30 cellular contexts compared by ENCODE assay signal in genomic region chr9:29233193-29233592, GRCh38. TPM values are rescaled to one million over a fixed set of nuclear protein-coding genes. Genes with fewer than 3 reads are reported as not detected.
"Had no signal": no experiment of that assay in that cellular context is flagged by ENCODE, and none has a peak within 500 bp of the region (broad histone marks: within the 10 kb centered on the region; RNA-seq: fewer than 3 reads in every experiment).

No MANE protein-coding gene starts in this region.

- H3K27ac Mint-ChIP-seq: stimulated activated effector memory CD8-positive, alpha-beta T cell treated with anti-CD3 and anti-CD28 coated beads, Interleukin-12 subunit alpha, Interleukin-12 subunit beta, amount 100 ng/mL, for 72 hours; stimulated activated memory B cell treated with anti-CD40 and anti-IgM and Interleukin-4, amounts not matched to agents 10 μg/mL and 1 μg/mL and 100 μg/mL, for 72 hours; stimulated activated naive B cell treated with anti-CD40 and anti-IgM and Interleukin-4, amounts not matched to agents 10 μg/mL and 1 μg/mL and 100 μg/mL, for 72 hours; stimulated activated naive CD8-positive, alpha-beta T cell treated with anti-CD3 and anti-CD28 coated beads, Interleukin-15, amount 100 ng/mL, for 72 hours; stimulated activated naive CD8-positive, alpha-beta T cell treated with anti-CD3 and anti-CD28 coated beads, Interleukin-15, Interleukin-2, amounts not matched to agents 100 ng/mL and 50 ng/mL, for 24 hours; type B pancreatic cell had no signal

- H3K27ac ChIP-seq: stomach, suprapubic skin, testis, thoracic aorta, thyroid gland, tibial artery, tibial nerve, transverse colon, upper lobe of left lung, upper lobe of right lung, uterus, vagina had no signal

- FAIRE-seq: urothelium cell line had no signal

- H3K36me3 Mint-ChIP-seq: stimulated activated effector memory CD8-positive, alpha-beta T cell treated with anti-CD3 and anti-CD28 coated beads, Interleukin-12 subunit alpha, Interleukin-12 subunit beta, amount 100 ng/mL, for 72 hours; stimulated activated memory B cell treated with anti-CD40 and anti-IgM and Interleukin-4, amounts not matched to agents 10 μg/mL and 1 μg/mL and 100 μg/mL, for 72 hours; stimulated activated naive B cell treated with anti-CD40 and anti-IgM and Interleukin-4, amounts not matched to agents 10 μg/mL and 1 μg/mL and 100 μg/mL, for 72 hours; type B pancreatic cell had no signal

- H3K27me3 Mint-ChIP-seq: stimulated activated memory B cell treated with anti-CD40 and anti-IgM and Interleukin-4, amounts not matched to agents 10 μg/mL and 1 μg/mL and 100 μg/mL, for 72 hours; stimulated activated naive B cell treated with anti-CD40 and anti-IgM and Interleukin-4, amounts not matched to agents 10 μg/mL and 1 μg/mL and 100 μg/mL, for 72 hours; stimulated activated naive CD8-positive, alpha-beta T cell treated with anti-CD3 and anti-CD28 coated beads, Interleukin-15, amount 100 ng/mL, for 72 hours; stimulated activated naive CD8-positive, alpha-beta T cell treated with anti-CD3 and anti-CD28 coated beads, Interleukin-15, Interleukin-2, amounts not matched to agents 100 ng/mL and 50 ng/mL, for 24 hours; type B pancreatic cell had no signal

- DNase-seq: stimulated activated CD4-positive, alpha-beta T cell treated with anti-CD3 and anti-CD28 coated beads, Interleukin-2, amount 100 ng/mL, for 48 hours; stimulated activated CD4-positive, alpha-beta T cell treated with anti-CD3 and anti-CD28 coated beads, Interleukin-4, amount 100 ng/mL, for 1 hour; stimulated activated CD4-positive, alpha-beta T cell treated with anti-CD3 and anti-CD28 coated beads, Interleukin-4, amount 100 ng/mL, for 24 hours; stimulated activated CD4-positive, alpha-beta T cell treated with anti-CD3 and anti-CD28 coated beads, Interleukin-4, amount 100 ng/mL, for 4 hours; stimulated activated CD8-positive, alpha-beta memory T cell treated with anti-CD3 and anti-CD28 coated beads, Interleukin-4, amount 100 ng/mL, for 48 hours; stimulated activated naive B cell treated with anti-CD40 and anti-IgM and Interleukin-4, amounts not matched to agents 10 μg/mL and 1 μg/mL and 100 μg/mL, for 72 hours; stimulated activated naive CD4-positive, alpha-beta T cell; stimulated activated naive CD4-positive, alpha-beta T cell treated with Interleukin-2 at 50 U/mL for 16 hours; stimulated activated naive CD8-positive, alpha-beta T cell treated with anti-CD3 and anti-CD28 coated beads, Interleukin-15, amount 100 ng/mL, for 72 hours; stimulated activated naive CD8-positive, alpha-beta T cell treated with anti-CD3 and anti-CD28 coated beads, Interleukin-15, Interleukin-2, amounts not matched to agents 100 U/mL and 50 U/mL, for 24 hours; stomach; substantia nigra; testis; thyroid gland; tibial artery; transverse colon; trophoblast cell; upper lobe of left lung; upper lobe of right lung; uterus had no signal

- H3K36me3 ChIP-seq: stomach, suprapubic skin, thoracic aorta, thyroid gland, tibial artery, tibial nerve, transverse colon, upper lobe of left lung, upper lobe of right lung, uterus, vagina had no signal

- H3K4me1 ChIP-seq: stomach, suprapubic skin, testis, thyroid gland, tibial artery, tibial nerve, transverse colon, upper lobe of left lung, upper lobe of right lung, uterus, vagina had no signal

- H3K27me3 ChIP-seq: stomach, suprapubic skin, testis, thyroid gland, tibial artery, tibial nerve, transverse colon, upper lobe of left lung, upper lobe of right lung, uterus, vagina had no signal

- H3K9me3 ChIP-seq: stomach, suprapubic skin, testis, thoracic aorta, thyroid gland, tibial artery, tibial nerve, transverse colon, upper lobe of left lung, upper lobe of right lung, uterus, vagina had no signal

- H3K4me3 ChIP-seq: stomach, suprapubic skin, testis, thoracic aorta, thyroid gland, tibial artery, tibial nerve, transverse colon, upper lobe of left lung, upper lobe of right lung, uterus, vagina had no signal

- ATAC-seq: stimulated activated effector memory CD8-positive, alpha-beta T cell treated with anti-CD3 and anti-CD28 coated beads, Interleukin-12 subunit alpha, Interleukin-12 subunit beta, amount 100 ng/mL, for 72 hours; stimulated activated memory B cell treated with anti-CD40 and anti-IgM and Interleukin-4, amounts not matched to agents 10 μg/mL and 1 μg/mL and 100 μg/mL, for 72 hours; stimulated activated naive B cell treated with anti-CD40 and anti-IgM and Interleukin-4, amounts not matched to agents 10 μg/mL and 1 μg/mL and 100 μg/mL, for 72 hours; stimulated activated naive CD8-positive, alpha-beta T cell treated with anti-CD3 and anti-CD28 coated beads, Interleukin-15, amount 100 ng/mL, for 72 hours; stimulated activated naive CD8-positive, alpha-beta T cell treated with anti-CD3 and anti-CD28 coated beads, Interleukin-15, Interleukin-2, amounts not matched to agents 100 U/mL and 50 U/mL, for 24 hours; upper lobe of right lung had no signal

- H3K4me3 Mint-ChIP-seq: stimulated activated effector memory CD8-positive, alpha-beta T cell treated with anti-CD3 and anti-CD28 coated beads, Interleukin-12 subunit alpha, Interleukin-12 subunit beta, amount 100 ng/mL, for 72 hours; stimulated activated memory B cell treated with anti-CD40 and anti-IgM and Interleukin-4, amounts not matched to agents 10 μg/mL and 1 μg/mL and 100 μg/mL, for 72 hours; stimulated activated naive B cell treated with anti-CD40 and anti-IgM and Interleukin-4, amounts not matched to agents 10 μg/mL and 1 μg/mL and 100 μg/mL, for 72 hours; stimulated activated naive CD8-positive, alpha-beta T cell treated with anti-CD3 and anti-CD28 coated beads, Interleukin-15, amount 100 ng/mL, for 72 hours; stimulated activated naive CD8-positive, alpha-beta T cell treated with anti-CD3 and anti-CD28 coated beads, Interleukin-15, Interleukin-2, amounts not matched to agents 100 ng/mL and 50 ng/mL, for 24 hours; type B pancreatic cell had no signal

- H3K9me3 Mint-ChIP-seq: type B pancreatic cell had no signal

- H3K4me1 Mint-ChIP-seq: stimulated activated effector memory CD8-positive, alpha-beta T cell treated with anti-CD3 and anti-CD28 coated beads, Interleukin-12 subunit alpha, Interleukin-12 subunit beta, amount 100 ng/mL, for 72 hours; stimulated activated memory B cell treated with anti-CD40 and anti-IgM and Interleukin-4, amounts not matched to agents 10 μg/mL and 1 μg/mL and 100 μg/mL, for 72 hours; stimulated activated naive B cell treated with anti-CD40 and anti-IgM and Interleukin-4, amounts not matched to agents 10 μg/mL and 1 μg/mL and 100 μg/mL, for 72 hours; stimulated activated naive CD8-positive, alpha-beta T cell treated with anti-CD3 and anti-CD28 coated beads, Interleukin-15, amount 100 ng/mL, for 72 hours had no signal

RNA-seq across cellular contexts. Expression of gene LINGO2, which starts 19.8 kb away (rescaled TPM):
- total RNA-seq: subcutaneous adipose tissue, thoracic aorta, upper lobe of left lung, upper lobe of right lung had no signal
